1 cellular context compared by ENCODE assay signal in the genomic region with DNA sequence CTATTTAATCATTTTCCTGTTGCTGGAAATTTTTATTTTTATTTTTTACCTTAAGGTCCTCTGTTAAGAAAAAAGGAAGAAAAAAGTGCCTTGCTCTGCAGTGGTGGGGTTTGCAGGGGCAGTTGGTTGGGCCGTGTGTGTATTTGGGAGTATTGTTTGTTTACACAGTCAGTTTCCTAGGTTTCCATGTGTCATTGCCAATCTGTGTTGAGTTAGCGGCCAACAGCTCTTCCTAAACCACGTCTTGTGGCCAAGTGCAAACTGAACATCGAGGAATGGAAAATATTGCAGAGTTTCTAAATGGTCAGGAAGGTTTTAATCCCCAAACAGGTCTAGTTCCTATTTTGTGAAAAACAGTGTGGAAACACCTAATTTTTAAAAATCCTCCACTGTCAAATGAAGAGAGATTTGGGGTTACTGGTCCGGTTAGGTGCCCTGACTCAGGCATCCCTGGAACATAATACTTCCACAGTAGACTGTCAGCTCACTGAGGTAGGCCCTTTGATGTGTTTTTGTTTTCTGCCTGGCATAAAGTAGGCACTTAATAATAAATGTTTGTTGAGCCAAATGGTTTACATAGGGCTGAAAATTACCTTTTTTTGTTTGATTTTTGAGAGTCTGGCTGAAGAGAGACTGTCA.
TF ChIP-seq lines count a peak whose summit lies in the region.

No MANE protein-coding gene starts in this region.

TF ChIP-seq in GM23338, 12 proteins besides CTCF, POLR2A, EP300 and RAD21 (continued from another document):
- TF ChIP-seq, protein P1, sequence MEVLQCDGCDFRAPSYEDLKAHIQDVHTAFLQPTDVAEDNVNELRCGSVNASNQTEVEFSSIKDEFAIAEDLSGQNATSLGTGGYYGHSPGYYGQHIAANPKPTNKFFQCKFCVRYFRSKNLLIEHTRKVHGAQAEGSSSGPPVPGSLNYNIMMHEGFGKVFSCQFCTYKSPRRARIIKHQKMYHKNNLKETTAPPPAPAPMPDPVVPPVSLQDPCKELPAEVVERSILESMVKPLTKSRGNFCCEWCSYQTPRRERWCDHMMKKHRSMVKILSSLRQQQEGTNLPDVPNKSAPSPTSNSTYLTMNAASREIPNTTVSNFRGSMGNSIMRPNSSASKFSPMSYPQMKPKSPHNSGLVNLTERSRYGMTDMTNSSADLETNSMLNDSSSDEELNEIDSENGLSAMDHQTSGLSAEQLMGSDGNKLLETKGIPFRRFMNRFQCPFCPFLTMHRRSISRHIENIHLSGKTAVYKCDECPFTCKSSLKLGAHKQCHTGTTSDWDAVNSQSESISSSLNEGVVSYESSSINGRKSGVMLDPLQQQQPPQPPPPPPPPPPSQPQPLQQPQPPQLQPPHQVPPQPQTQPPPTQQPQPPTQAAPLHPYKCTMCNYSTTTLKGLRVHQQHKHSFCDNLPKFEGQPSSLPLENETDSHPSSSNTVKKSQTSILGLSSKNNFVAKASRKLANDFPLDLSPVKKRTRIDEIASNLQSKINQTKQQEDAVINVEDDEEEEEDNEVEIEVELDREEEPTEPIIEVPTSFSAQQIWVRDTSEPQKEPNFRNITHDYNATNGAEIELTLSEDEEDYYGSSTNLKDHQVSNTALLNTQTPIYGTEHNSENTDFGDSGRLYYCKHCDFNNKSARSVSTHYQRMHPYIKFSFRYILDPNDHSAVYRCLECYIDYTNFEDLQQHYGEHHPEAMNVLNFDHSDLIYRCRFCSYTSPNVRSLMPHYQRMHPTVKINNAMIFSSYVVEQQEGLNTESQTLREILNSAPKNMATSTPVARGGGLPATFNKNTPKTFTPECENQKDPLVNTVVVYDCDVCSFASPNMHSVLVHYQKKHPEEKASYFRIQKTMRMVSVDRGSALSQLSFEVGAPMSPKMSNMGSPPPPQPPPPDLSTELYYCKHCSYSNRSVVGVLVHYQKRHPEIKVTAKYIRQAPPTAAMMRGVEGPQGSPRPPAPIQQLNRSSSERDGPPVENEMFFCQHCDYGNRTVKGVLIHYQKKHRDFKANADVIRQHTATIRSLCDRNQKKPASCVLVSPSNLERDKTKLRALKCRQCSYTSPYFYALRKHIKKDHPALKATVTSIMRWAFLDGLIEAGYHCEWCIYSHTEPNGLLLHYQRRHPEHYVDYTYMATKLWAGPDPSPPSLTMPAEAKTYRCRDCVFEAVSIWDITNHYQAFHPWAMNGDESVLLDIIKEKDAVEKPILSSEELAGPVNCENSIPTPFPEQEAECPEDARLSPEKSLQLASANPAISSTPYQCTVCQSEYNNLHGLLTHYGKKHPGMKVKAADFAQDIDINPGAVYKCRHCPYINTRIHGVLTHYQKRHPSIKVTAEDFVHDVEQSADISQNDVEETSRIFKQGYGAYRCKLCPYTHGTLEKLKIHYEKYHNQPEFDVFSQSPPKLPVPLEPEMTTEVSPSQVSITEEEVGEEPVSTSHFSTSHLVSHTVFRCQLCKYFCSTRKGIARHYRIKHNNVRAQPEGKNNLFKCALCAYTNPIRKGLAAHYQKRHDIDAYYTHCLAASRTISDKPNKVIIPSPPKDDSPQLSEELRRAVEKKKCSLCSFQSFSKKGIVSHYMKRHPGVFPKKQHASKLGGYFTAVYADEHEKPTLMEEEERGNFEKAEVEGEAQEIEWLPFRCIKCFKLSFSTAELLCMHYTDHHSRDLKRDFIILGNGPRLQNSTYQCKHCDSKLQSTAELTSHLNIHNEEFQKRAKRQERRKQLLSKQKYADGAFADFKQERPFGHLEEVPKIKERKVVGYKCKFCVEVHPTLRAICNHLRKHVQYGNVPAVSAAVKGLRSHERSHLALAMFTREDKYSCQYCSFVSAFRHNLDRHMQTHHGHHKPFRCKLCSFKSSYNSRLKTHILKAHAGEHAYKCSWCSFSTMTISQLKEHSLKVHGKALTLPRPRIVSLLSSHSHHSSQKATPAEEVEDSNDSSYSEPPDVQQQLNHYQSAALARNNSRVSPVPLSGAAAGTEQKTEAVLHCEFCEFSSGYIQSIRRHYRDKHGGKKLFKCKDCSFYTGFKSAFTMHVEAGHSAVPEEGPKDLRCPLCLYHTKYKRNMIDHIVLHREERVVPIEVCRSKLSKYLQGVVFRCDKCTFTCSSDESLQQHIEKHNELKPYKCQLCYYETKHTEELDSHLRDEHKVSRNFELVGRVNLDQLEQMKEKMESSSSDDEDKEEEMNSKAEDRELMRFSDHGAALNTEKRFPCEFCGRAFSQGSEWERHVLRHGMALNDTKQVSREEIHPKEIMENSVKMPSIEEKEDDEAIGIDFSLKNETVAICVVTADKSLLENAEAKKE (CRISPR knock-in tag; IDR thresholded peaks at IDR 0.05) = no peak
